In genomic region chr13:112074139-112074710, GRCh38 we compare ENCODE assay signal across 21 cellular contexts. TPM values are rescaled to one million over a fixed set of nuclear protein-coding genes. Genes with fewer than 3 reads are reported as not detected.
DNase-seq lines count a peak whose midpoint lies in the region; ATAC-seq, FAIRE-seq and TF ChIP-seq lines count a peak whose summit lies in the region.
"Had no signal": no experiment of that assay in that cellular context is flagged by ENCODE, and none has a peak within 500 bp of the region (broad histone marks: within the 10 kb centered on the region; RNA-seq: fewer than 3 reads in every experiment).

No MANE protein-coding gene starts in this region.

- H3K27me3 ChIP-seq in endothelial cell of umbilical vein (ENCODE audit: control insufficient read depth in 2 of 2, insufficient read depth in 2 of 2, low read length in 2 of 2) (peaks cover 55 to 70% of the 10 kb centered on the region in 2 experiments), osteoblast (ENCODE audit: insufficient read depth, low read length) (peaks cover 49% of the 10 kb centered on the region)

- H3K27me3 Mint-ChIP-seq in activated T-cell treated with anti-CD3 and anti-CD28 coated beads, Interleukin-2, amount 50 U/mL, for 72 hours (ENCODE audit: low read depth) = peaks cover 67% of the 10 kb centered on the region
- peaks cover 69% of the 10 kb centered on the region for H3K27me3 Mint-ChIP-seq in activated T-cell treated with anti-CD3 and anti-CD28 coated beads, Interleukin-2, amount 50 U/mL, for 24 hours

- H3K27ac Mint-ChIP-seq in activated T-cell treated with anti-CD3 and anti-CD28 coated beads, Interleukin-2, amount 50 U/mL, for 72 hours = peak overlapping the region; percentile 22
- no peak overlapping the region for H3K27ac Mint-ChIP-seq in activated T-cell treated with anti-CD3 and anti-CD28 coated beads, Interleukin-2, amount 50 U/mL, for 24 hours
- H3K27ac Mint-ChIP-seq: natural killer cell treated with Interleukin-12 subunit alpha and Interleukin-12 subunit beta and Interleukin-15 and Interleukin-18, amount 100 ng/mL, for 72 hours had no signal

- H3K9me3 Mint-ChIP-seq in activated T-cell treated with anti-CD3 and anti-CD28 coated beads, Interleukin-2, amount 50 U/mL, for 72 hours = no peaks in the 10 kb centered on the region
- peaks cover 15% of the 10 kb centered on the region for H3K9me3 Mint-ChIP-seq in activated T-cell treated with anti-CD3 and anti-CD28 coated beads, Interleukin-2, amount 50 U/mL, for 24 hours
- H3K9me3 Mint-ChIP-seq: natural killer cell treated with Interleukin-12 subunit alpha and Interleukin-12 subunit beta and Interleukin-15 and Interleukin-18, amount 100 ng/mL, for 72 hours had no signal

- peaks cover 3% of the 10 kb centered on the region for H4K20me1 ChIP-seq in endothelial cell of umbilical vein (replicated peaks; ENCODE audit: control insufficient read depth, extremely low read depth, insufficient read depth, low read length)
- H4K20me1 ChIP-seq in osteoblast (ENCODE audit: insufficient read depth, low read length) = no peaks in the 10 kb centered on the region

- peaks cover 4 to 13% of the 10 kb centered on the region in 2 donors for H3K36me3 Mint-ChIP-seq in activated T-cell treated with anti-CD3 and anti-CD28 coated beads, Interleukin-2, amount 50 U/mL, for 72 hours (ENCODE audit: insufficient read depth in 2 of 2)
- peaks cover 3% of the 10 kb centered on the region for H3K36me3 Mint-ChIP-seq in activated T-cell treated with anti-CD3 and anti-CD28 coated beads, Interleukin-2, amount 50 U/mL, for 24 hours (ENCODE audit: low read depth)

- POLR2A ChIA-PET in endothelial cell of umbilical vein (lab: Charles Lee) = no interaction called here

- no TSS peak for BruUV-seq in endothelial cell of umbilical vein (replicated peaks; lab: Mats Ljungman, UMichigan)

- ATAC-seq in activated T-cell treated with anti-CD3 and anti-CD28 coated beads, Interleukin-2, amount 50 U/mL, for 72 hours (replicated peaks in 1 of 2) = no peak
- ATAC-seq: GM12878; natural killer cell treated with Interleukin-12 subunit alpha and Interleukin-12 subunit beta and Interleukin-15 and Interleukin-18, amount 100 ng/mL, for 72 hours had no signal

- no peaks in the 10 kb centered on the region for H3K9me1 ChIP-seq in endothelial cell of umbilical vein (replicated peaks; ENCODE audit: control insufficient read depth, extremely low read depth, insufficient read depth, low read length)

- no peak overlapping the region for H3K27ac ChIP-seq in endothelial cell of umbilical vein (ENCODE audit: insufficient read depth, low read depth, low read length)
- H3K27ac ChIP-seq in osteoblast (ENCODE audit: low read depth, low read length) = no peak overlapping the region
- H3K27ac ChIP-seq: right lobe of liver had no signal

- CTCF ChIA-PET in endothelial cell of umbilical vein (lab: Charles Lee) = interaction anchor here (1.3 kb wide), 1 partner anchor 12 kb away, joined by 5 read pairs; no protein-coding TSS in a partner anchor

- intact Hi-C loops in endothelial cell of umbilical vein (cut with micrococcal nuclease) = no loop called here

- H3K4me3 ChIP-seq in endothelial cell of umbilical vein (replicated peaks in 1 of 3; ENCODE audit: insufficient read depth in 1 of 3, low read depth in 1 of 3, low read length in 3 of 3) = no peak overlapping the region
- H3K4me3 ChIP-seq in osteoblast (ENCODE audit: insufficient read depth, low read length) = no peak overlapping the region
- H3K4me3 ChIP-seq: GM12878, lung, right lobe of liver had no signal

- no peaks in the 10 kb centered on the region for H3K4me1 ChIP-seq in endothelial cell of umbilical vein (ENCODE audit: control insufficient read depth, extremely low read depth, insufficient read depth, low read length)
- no peaks in the 10 kb centered on the region for H3K4me1 ChIP-seq in osteoblast (ENCODE audit: insufficient read depth, low read length)
- H3K4me1 ChIP-seq: right lobe of liver had no signal

- no peak for DNase-seq in activated T-cell treated with anti-CD3 and anti-CD28 coated beads, Interleukin-2, amount 50 U/mL, for 72 hours
- no peak for DNase-seq in activated T-cell treated with anti-CD3 and anti-CD28 coated beads, Interleukin-2, amount 50 U/mL, for 24 hours
- peak; percentile 5 for DNase-seq in NCI-H2227 (lab: John Stamatoyannopoulos, UW; ENCODE audit: unreplicated experiment)
- DNase-seq in endothelial cell of umbilical vein (ENCODE audit: low read depth, low spot score) = no peak
- DNase-seq in osteoblast (ENCODE audit: insufficient read length, low spot score, missing footprints) = peak; percentile 54
- no peak for DNase-seq in cortex of kidney (lab: John Stamatoyannopoulos, UW)
- no peak for DNase-seq in middle frontal gyrus (ENCODE audit: extremely low spot score, low spot score)
- DNase-seq in NCI-H2171 (lab: John Stamatoyannopoulos, UW) = no peak
- DNase-seq: activated CD4-positive, alpha-beta T cell treated with anti-CD3 and anti-CD28 coated beads for 4 hours; activated T-cell treated with anti-CD3 and anti-CD28 coated beads, Interleukin-2, amount 50 U/mL, for 48 hours; amniotic stem cell; MV-4-11; right lobe of liver; Right ventricle myocardium superior had no signal

- H2AFZ ChIP-seq in endothelial cell of umbilical vein (ENCODE audit: low read depth, low read length) (no peak overlapping the region), osteoblast (ENCODE audit: low read length) (no peak overlapping the region)

- H3K4me3 Mint-ChIP-seq in activated T-cell treated with anti-CD3 and anti-CD28 coated beads, Interleukin-2, amount 50 U/mL, for 72 hours = no peak overlapping the region
- no peak overlapping the region for H3K4me3 Mint-ChIP-seq in activated T-cell treated with anti-CD3 and anti-CD28 coated beads, Interleukin-2, amount 50 U/mL, for 24 hours
- H3K4me3 Mint-ChIP-seq: natural killer cell treated with Interleukin-12 subunit alpha and Interleukin-12 subunit beta and Interleukin-15 and Interleukin-18, amount 100 ng/mL, for 72 hours had no signal

- no peaks in the 10 kb centered on the region for H3K36me3 ChIP-seq in endothelial cell of umbilical vein (ENCODE audit: control insufficient read depth in 2 of 2, extremely low read depth in 1 of 2, insufficient read depth in 2 of 2, low read length in 2 of 2)
- no peaks in the 10 kb centered on the region for H3K36me3 ChIP-seq in osteoblast (ENCODE audit: insufficient read depth, low read length)
- H3K36me3 ChIP-seq: right lobe of liver had no signal

- TF ChIP-seq CTCF in endothelial cell of umbilical vein (IDR thresholded peaks at IDR 0.05; ENCODE audit: extremely low read depth in 1 of 2, insufficient read depth in 1 of 2, low read depth in 1 of 2, low read length in 2 of 2) = no peak
- no peak for TF ChIP-seq CTCF in osteoblast (IDR thresholded peaks at IDR 0.05; ENCODE audit: extremely low read depth, low read depth, low read length)

- H3K79me2 ChIP-seq in endothelial cell of umbilical vein (ENCODE audit: control insufficient read depth, insufficient read depth, low read length) = no peaks in the 10 kb centered on the region
- no peaks in the 10 kb centered on the region for H3K79me2 ChIP-seq in osteoblast (ENCODE audit: insufficient read depth, low read length)

- dilution Hi-C loops in endothelial cell of umbilical vein (cut with MboI; ENCODE audit: extremely low pct_ligation_motif_present, low sequenced_read_pairs) = no loop called here

- no peak for FAIRE-seq in endothelial cell of umbilical vein (lab: Jason Lieb, UNC)
- FAIRE-seq: endometrium, G401.6, GM12878 had no signal

- H3K9ac ChIP-seq in endothelial cell of umbilical vein (replicated peaks; ENCODE audit: extremely low read depth, insufficient read depth, low read length) = no peak overlapping the region

- H3K4me1 Mint-ChIP-seq in activated T-cell treated with anti-CD3 and anti-CD28 coated beads, Interleukin-2, amount 50 U/mL, for 72 hours (ENCODE audit: low read depth) = peaks cover 6% of the 10 kb centered on the region
- H3K4me1 Mint-ChIP-seq in activated T-cell treated with anti-CD3 and anti-CD28 coated beads, Interleukin-2, amount 50 U/mL, for 24 hours (ENCODE audit: low read depth) = peaks cover 10% of the 10 kb centered on the region

- no peaks in the 10 kb centered on the region for H3K9me3 ChIP-seq in endothelial cell of umbilical vein (replicated peaks; ENCODE audit: control insufficient read depth, insufficient read depth, low read length)
- no peaks in the 10 kb centered on the region for H3K9me3 ChIP-seq in osteoblast (ENCODE audit: low read depth, low read length)
- H3K9me3 ChIP-seq: right lobe of liver had no signal

- no peak overlapping the region for H3K4me2 ChIP-seq in endothelial cell of umbilical vein (ENCODE audit: insufficient read depth, low read length)
- H3K4me2 ChIP-seq in osteoblast (ENCODE audit: insufficient read depth, low read length) = no peak overlapping the region

- no peak for TF ChIP-seq POLR2A in endothelial cell of umbilical vein (IDR thresholded peaks at IDR 0.05; ENCODE audit: low read depth, low read length)

TF ChIP-seq in endothelial cell of umbilical vein, 7 proteins besides CTCF, POLR2A, EP300 and RAD21:
- TF ChIP-seq MAX (IDR thresholded peaks at IDR 0.05; ENCODE audit: insufficient read depth, insufficient read length) (no peak), EZH2 (IDR thresholded peaks at IDR 0.05; ENCODE audit: borderline replicate concordance, low read depth, low read length, severe bottlenecking) (peak; percentile 49)

RNA-seq across cellular contexts. Expression of gene SOX1, which starts 7.3 kb away (rescaled TPM):
- total RNA-seq in activated T-cell treated with anti-CD3 and anti-CD28 coated beads, Interleukin-2, amount 50 U/mL, for 72 hours = under 1 TPM in 1 of 2 donors, not detected in 1; 0.07 TPM
- not detected in 2 replicates for total RNA-seq in endothelial cell of umbilical vein
- polyA plus RNA-seq in endothelial cell of umbilical vein = not detected in 2 replicates
- polyA plus RNA-seq in endothelial cell of umbilical vein (2011; cell fraction: cytosol; rRNA removed) = not detected in 2 replicates
- not detected in 2 replicates for polyA plus RNA-seq in endothelial cell of umbilical vein (2011; cell fraction: nucleus; rRNA removed)
- not detected in 2 replicates for polyA plus RNA-seq in endothelial cell of umbilical vein (2012)
- not detected in 2 replicates for polyA minus RNA-seq in endothelial cell of umbilical vein
- polyA minus RNA-seq in endothelial cell of umbilical vein (2011; cell fraction: cytosol; rRNA and poly(A)+ RNA removed) = not detected
- polyA minus RNA-seq in endothelial cell of umbilical vein (2011; cell fraction: nucleus; rRNA and poly(A)+ RNA removed) = not detected in 2 replicates
- not detected in 2 replicates for total RNA-seq in osteoblast
- total RNA-seq: fibroblast of villous mesenchyme; GM12878; natural killer cell treated with Interleukin-12 subunit alpha and Interleukin-12 subunit beta and Interleukin-15 and Interleukin-18, amount 100 ng/mL, for 72 hours; right lobe of liver; Right ventricle myocardium superior; T-helper 2 cell treated with Interferon-gamma antibody and Interleukin-4, amounts not matched to agents 100 ng/mL and 5 ng/mL, for 36 hours had no signal
- polyA plus RNA-seq: GM12878, lung had no signal

Comparison
In these comparisons a context has a peak if more than half of its experiments do, and no peak if none do; other contexts are left out.
1. DNase-seq: peak in NCI-H2227 (single experiment) and osteoblast (single experiment); none in activated T-cell treated with anti-CD3 and anti-CD28 coated beads, Interleukin-2, amount 50 U/mL, for 72 hours (0 of 2), activated T-cell treated with anti-CD3 and anti-CD28 coated beads, Interleukin-2, amount 50 U/mL, for 24 hours (single experiment), endothelial cell of umbilical vein (single experiment), cortex of kidney (single experiment), middle frontal gyrus (single experiment) and NCI-H2171 (single experiment).